Comparison of ENCODE assay signal across 19 cellular contexts in genomic region chr3:196194542-196194915, GRCh38. TPM values are rescaled to one million over a fixed set of nuclear protein-coding genes. Genes with fewer than 3 reads are reported as not detected.
A peak's percentile ranks its signal among the peaks of the same experiment; 100 is the strongest.
DNase-seq lines count a peak whose midpoint lies in the region; ATAC-seq, FAIRE-seq and TF ChIP-seq lines count a peak whose summit lies in the region.
"Had no signal": no experiment of that assay in that cellular context is flagged by ENCODE, and none has a peak within 500 bp of the region (broad histone marks: within the 10 kb centered on the region; RNA-seq: fewer than 3 reads in every experiment).

No MANE protein-coding gene starts in this region.

- no peaks in the 10 kb centered on the region for H3K9me3 Mint-ChIP-seq in activated CD4-positive, alpha-beta memory T cell treated with anti-CD3 and anti-CD28 coated beads, Interleukin-2, amount 10 ng/mL, durations not matched to agents 7 days and 5 days
- no peaks in the 10 kb centered on the region for H3K9me3 Mint-ChIP-seq in activated CD4-positive, alpha-beta memory T cell treated with anti-CD3 and anti-CD28 coated beads for 36 hours
- H3K9me3 Mint-ChIP-seq in stimulated activated effector memory CD8-positive, alpha-beta T cell treated with anti-CD3 and anti-CD28 coated beads, Interleukin-12 subunit alpha, Interleukin-12 subunit beta, amount 100 ng/mL, for 72 hours = no peaks in the 10 kb centered on the region
- H3K9me3 Mint-ChIP-seq: CD8-positive, alpha-beta T cell; effector memory CD8-positive, alpha-beta T cell had no signal

- no peak overlapping the region for H3K4me3 Mint-ChIP-seq in activated CD4-positive, alpha-beta memory T cell treated with anti-CD3 and anti-CD28 coated beads, Interleukin-2, amount 10 ng/mL, durations not matched to agents 7 days and 5 days
- H3K4me3 Mint-ChIP-seq in activated CD4-positive, alpha-beta memory T cell treated with anti-CD3 and anti-CD28 coated beads for 36 hours = no peak overlapping the region
- no peak overlapping the region for H3K4me3 Mint-ChIP-seq in stimulated activated effector memory CD8-positive, alpha-beta T cell treated with anti-CD3 and anti-CD28 coated beads, Interleukin-12 subunit alpha, Interleukin-12 subunit beta, amount 100 ng/mL, for 72 hours
- H3K4me3 Mint-ChIP-seq: CD8-positive, alpha-beta T cell; effector memory CD8-positive, alpha-beta T cell; T-helper 17 cell had no signal

- H2AFZ ChIP-seq in OCI-LY3 (ENCODE audit: low read depth, low read length) = 0 out of 2 replicates have a peak overlapping the region, but pooled peaks have one; percentile 47

- H3K4me3 ChIP-seq in OCI-LY3 (ENCODE audit: low read length) = no peak overlapping the region
- H3K4me3 ChIP-seq in colonic mucosa = no peak overlapping the region

- no peak for ATAC-seq in stimulated activated effector memory CD8-positive, alpha-beta T cell treated with anti-CD3 and anti-CD28 coated beads, Interleukin-12 subunit alpha, Interleukin-12 subunit beta, amount 100 ng/mL, for 72 hours
- no peak for ATAC-seq in HG02642 (IDR thresholded peaks at IDR 0.05; ENCODE audit: poor library complexity, unreplicated experiment)
- ATAC-seq: CD8-positive, alpha-beta T cell; effector memory CD8-positive, alpha-beta T cell; T-helper 17 cell had no signal

- CTCF ChIA-PET in activated CD4-positive, alpha-beta memory T cell treated with anti-CD3 and anti-CD28 coated beads, Interleukin-2, amount 10 ng/mL, durations not matched to agents 7 days and 5 days (lab: Charles Lee) = interaction anchor here (0.7 to 9.5 kb wide), 6 partner anchors 13 to 344 kb away, joined by 3 to 167 read pairs (median 4); no protein-coding TSS in a partner anchor
- CTCF ChIA-PET in activated CD4-positive, alpha-beta memory T cell treated with anti-CD3 and anti-CD28 coated beads for 36 hours (lab: Charles Lee) = interaction anchor here (1.0 to 11.5 kb wide), 4 partner anchors 14 to 173 kb away, joined by 3 to 292 read pairs (median 7); no protein-coding TSS in a partner anchor

- peak overlapping the region; percentile 23 for H3K27ac Mint-ChIP-seq in activated CD4-positive, alpha-beta memory T cell treated with anti-CD3 and anti-CD28 coated beads, Interleukin-2, amount 10 ng/mL, durations not matched to agents 7 days and 5 days
- no peak overlapping the region for H3K27ac Mint-ChIP-seq in activated CD4-positive, alpha-beta memory T cell treated with anti-CD3 and anti-CD28 coated beads for 36 hours
- H3K27ac Mint-ChIP-seq in stimulated activated effector memory CD8-positive, alpha-beta T cell treated with anti-CD3 and anti-CD28 coated beads, Interleukin-12 subunit alpha, Interleukin-12 subunit beta, amount 100 ng/mL, for 72 hours = peak overlapping the region; percentile 64
- H3K27ac Mint-ChIP-seq: CD8-positive, alpha-beta T cell had no signal

- H3K79me2 ChIP-seq in OCI-LY3 (ENCODE audit: low read length) = peaks cover 16% of the 10 kb centered on the region; the same call in 1 of the 2 replicates

- intact Hi-C loops in activated CD4-positive, alpha-beta memory T cell treated with anti-CD3 and anti-CD28 coated beads for 36 hours (cut with micrococcal nuclease) = no loop called here
- intact Hi-C loops in colonic mucosa (cut with DNase I) = no loop called here

- H3K9me3 ChIP-seq in OCI-LY3 (ENCODE audit: insufficient read depth, low read length) = no peaks in the 10 kb centered on the region
- no peaks in the 10 kb centered on the region for H3K9me3 ChIP-seq in colonic mucosa

- no peaks in the 10 kb centered on the region for H4K20me1 ChIP-seq in OCI-LY3 (ENCODE audit: insufficient read depth, low read length)

- no peak for FAIRE-seq in frontal cortex (lab: Jason Lieb, UNC)

- H3K27me3 ChIP-seq in OCI-LY3 (ENCODE audit: low read depth, low read length) = no peaks in the 10 kb centered on the region
- no peaks in the 10 kb centered on the region for H3K27me3 ChIP-seq in colonic mucosa

- peaks cover 2% of the 10 kb centered on the region for H3K36me3 Mint-ChIP-seq in activated CD4-positive, alpha-beta memory T cell treated with anti-CD3 and anti-CD28 coated beads, Interleukin-2, amount 10 ng/mL, durations not matched to agents 7 days and 5 days (ENCODE audit: low read depth)
- no peaks in the 10 kb centered on the region for H3K36me3 Mint-ChIP-seq in activated CD4-positive, alpha-beta memory T cell treated with anti-CD3 and anti-CD28 coated beads for 36 hours
- H3K36me3 Mint-ChIP-seq in stimulated activated effector memory CD8-positive, alpha-beta T cell treated with anti-CD3 and anti-CD28 coated beads, Interleukin-12 subunit alpha, Interleukin-12 subunit beta, amount 100 ng/mL, for 72 hours = peaks cover 5% of the 10 kb centered on the region
- H3K36me3 Mint-ChIP-seq: CD8-positive, alpha-beta T cell had no signal

- no peak for DNase-seq in activated CD4-positive, alpha-beta memory T cell treated with anti-CD3 and anti-CD28 coated beads, Interleukin-2, amount 10 ng/mL, durations not matched to agents 7 days and 5 days
- no peak for DNase-seq in activated CD4-positive, alpha-beta memory T cell treated with anti-CD3 and anti-CD28 coated beads for 36 hours
- DNase-seq in colonic mucosa (no peak), cortex of kidney (lab: John Stamatoyannopoulos, UW) (no peak), frontal cortex (ENCODE audit: low spot score in 2 of 2) (no peak)
- no peak for DNase-seq in stimulated activated effector memory CD8-positive, alpha-beta T cell treated with anti-CD3 and anti-CD28 coated beads, Interleukin-12 subunit alpha, Interleukin-12 subunit beta, amount 100 ng/mL, for 72 hours (ENCODE audit: low spot score in 2 of 2)
- DNase-seq: activated CD4-positive, alpha-beta T cell treated with anti-CD3 and anti-CD28 coated beads for 48 hours; CD8-positive, alpha-beta T cell; effector memory CD8-positive, alpha-beta T cell; EL; hippocampal formation; kidney glomerular epithelial cell; NCI-H1092; RPMI8226; stimulated activated naive CD4-positive, alpha-beta T cell; T-helper 17 cell had no signal

- no peaks in the 10 kb centered on the region for H3K27me3 Mint-ChIP-seq in activated CD4-positive, alpha-beta memory T cell treated with anti-CD3 and anti-CD28 coated beads, Interleukin-2, amount 10 ng/mL, durations not matched to agents 7 days and 5 days
- H3K27me3 Mint-ChIP-seq in activated CD4-positive, alpha-beta memory T cell treated with anti-CD3 and anti-CD28 coated beads for 36 hours = no peaks in the 10 kb centered on the region
- H3K27me3 Mint-ChIP-seq: effector memory CD8-positive, alpha-beta T cell; T-helper 17 cell had no signal

- no peak for TF ChIP-seq CTCF in OCI-LY3 (IDR thresholded peaks at IDR 0.05; ENCODE audit: low read depth, low read length)
- no peak for TF ChIP-seq CTCF in colonic mucosa (IDR thresholded peaks at IDR 0.05)

- H3K36me3 ChIP-seq in OCI-LY3 (replicated peaks; ENCODE audit: low read depth, low read length) (no peaks in the 10 kb centered on the region), colonic mucosa (no peaks in the 10 kb centered on the region)

- H3K4me1 Mint-ChIP-seq in activated CD4-positive, alpha-beta memory T cell treated with anti-CD3 and anti-CD28 coated beads, Interleukin-2, amount 10 ng/mL, durations not matched to agents 7 days and 5 days = peaks cover 50% of the 10 kb centered on the region
- peaks cover 46% of the 10 kb centered on the region for H3K4me1 Mint-ChIP-seq in activated CD4-positive, alpha-beta memory T cell treated with anti-CD3 and anti-CD28 coated beads for 36 hours (ENCODE audit: low read depth)
- peaks cover 41% of the 10 kb centered on the region for H3K4me1 Mint-ChIP-seq in stimulated activated effector memory CD8-positive, alpha-beta T cell treated with anti-CD3 and anti-CD28 coated beads, Interleukin-12 subunit alpha, Interleukin-12 subunit beta, amount 100 ng/mL, for 72 hours

- POLR2A ChIA-PET in activated CD4-positive, alpha-beta memory T cell treated with anti-CD3 and anti-CD28 coated beads, Interleukin-2, amount 10 ng/mL, durations not matched to agents 7 days and 5 days (lab: Charles Lee) = interaction anchor here (5.1 to 9.4 kb wide), 2 partner anchors 14 to 119 kb away, joined by 71 to 158 read pairs; partner anchors contain the start of gene TFRC
- POLR2A ChIA-PET in activated CD4-positive, alpha-beta memory T cell treated with anti-CD3 and anti-CD28 coated beads for 36 hours (lab: Charles Lee) = interaction anchor here (0.7 to 1.1 kb wide), 3 partner anchors 15 to 308 kb away, joined by 3 to 4 read pairs (median 3); no protein-coding TSS in a partner anchor

- H3K9ac ChIP-seq in OCI-LY3 (ENCODE audit: low read length) (peak overlapping the region; percentile 78), colonic mucosa (ENCODE audit: low read depth in 2 of 2, low read length in 2 of 2) (no peak overlapping the region)

- H3K4me2 ChIP-seq in OCI-LY3 (ENCODE audit: low read length) = peak overlapping the region; percentile 71

- H3K27ac ChIP-seq in OCI-LY3 (ENCODE audit: low read length) (peak overlapping the region; percentile 91), colonic mucosa (peak overlapping the region; percentile 58)

- H3K4me1 ChIP-seq in OCI-LY3 (ENCODE audit: low read length) (peaks cover 68% of the 10 kb centered on the region), colonic mucosa (peaks cover 13% of the 10 kb centered on the region)

RNA-seq across cellular contexts. Expression of gene ZDHHC19, which starts 16.7 kb away (rescaled TPM):
- under 1 TPM in 1 of 2 experiments, not detected in 1; 0.63 TPM for total RNA-seq in activated CD4-positive, alpha-beta memory T cell treated with anti-CD3 and anti-CD28 coated beads, Interleukin-2, amount 10 ng/mL, durations not matched to agents 7 days and 5 days
- under 1 TPM in 1 of 2 experiments, not detected in 1; 0.36 TPM for total RNA-seq in activated CD4-positive, alpha-beta memory T cell treated with anti-CD3 and anti-CD28 coated beads for 36 hours
- total RNA-seq in colonic mucosa (not detected), frontal cortex (not detected)
- total RNA-seq: CD8-positive, alpha-beta T cell; T-helper 17 cell; ureter had no signal

RNA-seq across cellular contexts. Expression of gene SLC51A, which starts 21.8 kb away (rescaled TPM):
- total RNA-seq in activated CD4-positive, alpha-beta memory T cell treated with anti-CD3 and anti-CD28 coated beads, Interleukin-2, amount 10 ng/mL, durations not matched to agents 7 days and 5 days = not detected
- total RNA-seq in activated CD4-positive, alpha-beta memory T cell treated with anti-CD3 and anti-CD28 coated beads for 36 hours = not detected
- total RNA-seq in colonic mucosa (10 to 100 TPM in 1 of 2 donors, 1 to 10 TPM in 1; 2.1 to 65.1 TPM), frontal cortex (not detected)
- total RNA-seq: CD8-positive, alpha-beta T cell; T-helper 17 cell; ureter had no signal
